ENCODE assay signal across 11 cellular contexts in genomic region chr2:10534514-10535250, GRCh38.
DNase-seq lines count a peak whose midpoint lies in the region; ATAC-seq lines count a peak whose summit lies in the region.
"Had no signal": no experiment of that assay in that cellular context is flagged by ENCODE, and none has a peak within 500 bp of the region (broad histone marks: within the 10 kb centered on the region; RNA-seq: fewer than 3 reads in every experiment).

No MANE protein-coding gene starts in this region.

- H3K9me3 ChIP-seq in SJSA1 (replicated peaks): no peaks in the 10 kb centered on the region

- H3K4me1 ChIP-seq in SJSA1 (replicated peaks): peaks cover 44% of the 10 kb centered on the region

- H3K36me3 ChIP-seq in SJSA1: no peaks in the 10 kb centered on the region

- H3K4me3 ChIP-seq in SJSA1: no peak overlapping the region

- H3K27ac ChIP-seq in SJSA1: peak overlapping the region; percentile 43

- no peaks in the 10 kb centered on the region for H3K27me3 ChIP-seq in SJSA1 (replicated peaks)

- intact Hi-C loops in left ventricle myocardium superior (cut with micrococcal nuclease) (no loop called here), left cardiac atrium (cut with DNase I) (no loop called here)

- DNase-seq in left ventricle myocardium superior: peak; percentile 10
- no peak for DNase-seq in left cardiac atrium
- peak; percentile 62 to 64 for DNase-seq in SJSA1 (ENCODE audit: low read depth in 1 of 2, low spot score in 2 of 2)
- peak; percentile 32 for DNase-seq in glomerular visceral epithelial cell (ENCODE audit: extremely low spot score)
- DNase-seq in activated naive CD4-positive, alpha-beta T cell treated with Interleukin-2 at 50 U/mL for 16 hours: no peak
- DNase-seq in NCI-H526 treated with DMSO at 0.1 percent for 48 hours (lab: John Stamatoyannopoulos, UW): no peak
- DNase-seq in T-helper 9 cell: no peak
- DNase-seq: DMS 273 treated with DMSO at 0.1 percent for 48 hours; NCI-H2227 treated with DMSO at 0.1 percent for 48 hours; stimulated activated CD4-positive, alpha-beta T cell treated with anti-CD3 and anti-CD28 coated beads, Interleukin-1b, Interleukin-23, amount 100 ng/mL, for 48 hours had no signal

- ATAC-seq in left ventricle myocardium superior: no peak
- ATAC-seq in left cardiac atrium: no peak
- no peak for ATAC-seq in GM21515 (IDR thresholded peaks at IDR 0.05; ENCODE audit: unreplicated experiment)

Comparison
In these comparisons a context has a peak if more than half of its experiments do, and no peak if none do; other contexts are left out.
1. DNase-seq: peak in left ventricle myocardium superior (single experiment), SJSA1 (2 of 2) and glomerular visceral epithelial cell (single experiment); none in left cardiac atrium (single experiment), activated naive CD4-positive, alpha-beta T cell treated with Interleukin-2 at 50 U/mL for 16 hours (single experiment), NCI-H526 treated with DMSO at 0.1 percent for 48 hours (single experiment) and T-helper 9 cell (single experiment).